ENCODE assay signal across 17 cellular contexts in genomic region chr9:114212841-114213240, GRCh38. TPM values are rescaled to one million over a fixed set of nuclear protein-coding genes. Genes with fewer than 3 reads are reported as not detected.
DNase-seq lines count a peak whose midpoint lies in the region; ATAC-seq, FAIRE-seq and TF ChIP-seq lines count a peak whose summit lies in the region.
"Had no signal": no experiment of that assay in that cellular context is flagged by ENCODE, and none has a peak within 500 bp of the region (broad histone marks: within the 10 kb centered on the region; RNA-seq: fewer than 3 reads in every experiment).

No MANE protein-coding gene starts in this region.

- H3K4me1 ChIP-seq in thymus (ENCODE audit: control insufficient read depth, insufficient read depth, low read length) (no peaks in the 10 kb centered on the region), GM23248 (ENCODE audit: insufficient read depth) (peaks cover 9% of the 10 kb centered on the region), endodermal cell (ENCODE audit: control insufficient read depth, insufficient read depth, low read length) (no peaks in the 10 kb centered on the region)
- H3K4me1 ChIP-seq: Caco-2 had no signal

- no peaks in the 10 kb centered on the region for H3K9me3 ChIP-seq in thymus (ENCODE audit: control insufficient read depth)
- no peaks in the 10 kb centered on the region for H3K9me3 ChIP-seq in GM23248 (ENCODE audit: low read depth)
- H3K9me3 ChIP-seq in endodermal cell (ENCODE audit: control insufficient read depth, low read length) = no peaks in the 10 kb centered on the region
- H3K9me3 ChIP-seq: A549, Caco-2 had no signal

- H4K20me1 ChIP-seq in GM23248 (ENCODE audit: insufficient read depth) = no peaks in the 10 kb centered on the region

- no peaks in the 10 kb centered on the region for H3K9me2 ChIP-seq in GM23248 (ENCODE audit: insufficient read depth)

- H3K27me3 Mint-ChIP-seq in nephron (ENCODE audit: low read depth) = no peaks in the 10 kb centered on the region
- no peaks in the 10 kb centered on the region for H3K27me3 Mint-ChIP-seq in endodermal cell (ENCODE audit: insufficient read depth)

- WGBS in thymus = 94% methylated on average over 6 of the region's 6 CpGs
- 94 to 96% methylated on average over 6 of the region's 6 CpGs for WGBS in GM23248 (ENCODE audit: low coverage in 1 of 2, low lambda C conversion rate in 2 of 2, missing lambda C conversion rate in 2 of 2), 2 experiments
- 90 to 94% methylated on average over 6 of the region's 6 CpGs for WGBS in endodermal cell (ENCODE audit: insufficient coverage in 1 of 2, insufficient read length in 1 of 2), 2 experiments

- peaks cover 8% of the 10 kb centered on the region for H3K36me3 ChIP-seq in bronchial epithelial cell (ENCODE audit: control insufficient read depth, insufficient read depth, low read length)
- H3K36me3 ChIP-seq in thymus (ENCODE audit: control insufficient read depth, insufficient read depth) = no peaks in the 10 kb centered on the region
- no peaks in the 10 kb centered on the region for H3K36me3 ChIP-seq in GM23248 (ENCODE audit: low read depth)
- H3K36me3 ChIP-seq in endodermal cell (ENCODE audit: control insufficient read depth, insufficient read depth, low read length) = peaks cover 76% of the 10 kb centered on the region

- peaks cover 35% of the 10 kb centered on the region for H3K36me3 Mint-ChIP-seq in nephron (ENCODE audit: low read depth)
- peaks cover 38% of the 10 kb centered on the region for H3K36me3 Mint-ChIP-seq in endodermal cell (ENCODE audit: low read depth)
- H3K36me3 Mint-ChIP-seq: CD14-positive monocyte; CD8-positive, alpha-beta T cell had no signal

- H3K9me3 Mint-ChIP-seq in nephron (no peaks in the 10 kb centered on the region), endodermal cell (no peaks in the 10 kb centered on the region)
- H3K9me3 Mint-ChIP-seq: CD14-positive monocyte; CD8-positive, alpha-beta T cell; GM23338 had no signal

- TF ChIP-seq CTCF in bronchial epithelial cell (IDR thresholded peaks at IDR 0.05; ENCODE audit: insufficient read depth, low read length, severe bottlenecking) = no peak
- no peak for TF ChIP-seq CTCF in nephron (IDR thresholded peaks at IDR 0.05; ENCODE audit: unreplicated experiment in 3 of 3)
- TF ChIP-seq CTCF in endodermal cell (conservative IDR thresholded peaks at IDR 0.05) = no peak

- no peaks in the 10 kb centered on the region for H3K27me3 ChIP-seq in bronchial epithelial cell (ENCODE audit: control insufficient read depth, insufficient read depth, low read length)
- no peaks in the 10 kb centered on the region for H3K27me3 ChIP-seq in thymus (ENCODE audit: control insufficient read depth, insufficient read depth)
- no peaks in the 10 kb centered on the region for H3K27me3 ChIP-seq in GM23248 (replicated peaks; ENCODE audit: insufficient read depth)
- no peaks in the 10 kb centered on the region for H3K27me3 ChIP-seq in endodermal cell (ENCODE audit: control insufficient read depth, insufficient read depth, low read length, poor library complexity, severe bottlenecking)

- DNase-seq in bronchial epithelial cell (ENCODE audit: low read depth) (peak; percentile 25), glomerular visceral epithelial cell (ENCODE audit: extremely low spot score) (peak; percentile 31), GM23248 (no peak), endodermal cell (no peak)
- DNase-seq: Caco-2; CD8-positive, alpha-beta T cell; DMS53; GF-D8; H7 had no signal

- in situ Hi-C loops in GM23248 (cut with MboI) = no loop called here

- H3K4me1 Mint-ChIP-seq in nephron (peaks cover 80% of the 10 kb centered on the region), endodermal cell (no peaks in the 10 kb centered on the region)
- H3K4me1 Mint-ChIP-seq: CD14-positive monocyte, GM23338 had no signal

- H3K9ac ChIP-seq in GM23248 (no peak overlapping the region), endodermal cell (ENCODE audit: extremely low read depth, low read length, poor library complexity, severe bottlenecking) (no peak overlapping the region)

- peak overlapping the region; percentile 53 for H3K27ac ChIP-seq in thymus (ENCODE audit: low read depth)
- H3K27ac ChIP-seq in GM23248 = no peak overlapping the region
- no peak overlapping the region for H3K27ac ChIP-seq in endodermal cell (ENCODE audit: low read depth, low read length)
- H3K27ac ChIP-seq: A549, HL-60 had no signal

- H3K79me2 ChIP-seq in GM23248 (ENCODE audit: insufficient read depth) = no peaks in the 10 kb centered on the region

- H3K4me3 Mint-ChIP-seq in nephron (no peak overlapping the region), endodermal cell (no peak overlapping the region)
- H3K4me3 Mint-ChIP-seq: CD14-positive monocyte; CD8-positive, alpha-beta T cell; GM23338 had no signal

- no peak overlapping the region for H2AFZ ChIP-seq in GM23248
- H2AFZ ChIP-seq: GM23338 had no signal

- no peak for FAIRE-seq in bronchial epithelial cell (lab: Jason Lieb, UNC)
- FAIRE-seq: A549, GM19239 had no signal

- no peak overlapping the region for H3K4me2 ChIP-seq in GM23248 (ENCODE audit: unreplicated experiment)
- H3K4me2 ChIP-seq: A549, GM23338 had no signal

- peaks cover 12% of the 10 kb centered on the region for H3F3A ChIP-seq in GM23248 (ENCODE audit: insufficient read depth)

- H3K4me3 ChIP-seq in bronchial epithelial cell (ENCODE audit: low read depth, low read length) (no peak overlapping the region), thymus (ENCODE audit: low read length) (no peak overlapping the region), GM23248 (no peak overlapping the region), endodermal cell (ENCODE audit: low read length) (no peak overlapping the region)
- H3K4me3 ChIP-seq: A549, GM23338 had no signal

- peak overlapping the region; percentile 40 to 98 (median 60) for H3K27ac Mint-ChIP-seq in nephron
- H3K27ac Mint-ChIP-seq in endodermal cell = no peak overlapping the region
- H3K27ac Mint-ChIP-seq: CD8-positive, alpha-beta T cell; GM23338 had no signal

- ATAC-seq in GM21737 (IDR thresholded peaks at IDR 0.05; ENCODE audit: unreplicated experiment) = no peak
- ATAC-seq: A549; CD8-positive, alpha-beta T cell; GM23338 had no signal

RNA-seq across cellular contexts. Expression of gene COL27A1, which starts 57.5 kb away (rescaled TPM):
- total RNA-seq in bronchial epithelial cell = 1.3 and 2.2 TPM in 2 replicates
- polyA plus RNA-seq in thymus = 24.0 TPM
- 2.3 and 3.9 TPM in 2 replicates for total RNA-seq in GM23248 (2014; rRNA removed; shearing (Covaris generic))
- 1.0 and 1.6 TPM in 2 replicates for polyA plus RNA-seq in GM23248 (2016; fragmentation: Nextera tagmentation; extraction: Ambion mirVana)
- 10 to 100 TPM; 43.8 to 69.5 TPM for total RNA-seq in endodermal cell
- polyA plus RNA-seq in endodermal cell (2013, experiment 1 of 2) = 27.0 TPM
- polyA plus RNA-seq in endodermal cell (2013, experiment 2 of 2) = 29.4 TPM
- polyA plus RNA-seq: CD14-positive monocyte had no signal

Comparison
In these comparisons a context has a peak if more than half of its experiments do, and no peak if none do; other contexts are left out.
1. DNase-seq: peak in bronchial epithelial cell (single experiment) and glomerular visceral epithelial cell (single experiment); none in GM23248 (single experiment) and endodermal cell (single experiment).